In genomic region chr6:77463308-77463880, GRCh38 we compare ENCODE assay signal across 8 cellular contexts. TPM values are rescaled to one million over a fixed set of nuclear protein-coding genes. Genes with fewer than 3 reads are reported as not detected.
DNase-seq lines count a peak whose midpoint lies in the region; ATAC-seq, FAIRE-seq and TF ChIP-seq lines count a peak whose summit lies in the region.

TSS of gene HTR1B (minus strand) at chr6:77463491. CDS start at chr6:77463403, 88 bp downstream.

- no peak for ATAC-seq in HG02884 (IDR thresholded peaks at IDR 0.05; ENCODE audit: unreplicated experiment)

- no peak for FAIRE-seq in frontal cortex (lab: Jason Lieb, UNC)

- H3K4me1 Mint-ChIP-seq in activated CD4-positive, alpha-beta memory T cell treated with anti-CD3 and anti-CD28 coated beads, Interleukin-2, amount 10 ng/mL, durations not matched to agents 7 days and 5 days: peaks cover 21% of the 10 kb centered on the region

- peak within 1 kb of the TSS; percentile 17 for H3K4me3 Mint-ChIP-seq in activated CD4-positive, alpha-beta memory T cell treated with anti-CD3 and anti-CD28 coated beads, Interleukin-2, amount 10 ng/mL, durations not matched to agents 7 days and 5 days

- H3K36me3 ChIP-seq in H7 (replicated peaks; ENCODE audit: control insufficient read depth, insufficient read depth, low read length): no peaks in the 10 kb centered on the region
- H3K36me3 ChIP-seq in hepatocyte (replicated peaks; ENCODE audit: insufficient read depth, low read depth): no peaks in the 10 kb centered on the region
- no peaks in the 10 kb centered on the region for H3K36me3 ChIP-seq in sigmoid colon

- DNase-seq in H7 (peak; percentile 66), hepatocyte (ENCODE audit: low spot score) (peak; percentile 41), sigmoid colon (peak; percentile 59), SW 1271 (lab: John Stamatoyannopoulos, UW) (no peak), frontal cortex (ENCODE audit: low spot score in 2 of 2) (no peak)
- no peak for DNase-seq in activated CD4-positive, alpha-beta memory T cell treated with anti-CD3 and anti-CD28 coated beads, Interleukin-2, amount 10 ng/mL, durations not matched to agents 7 days and 5 days
- no peak for DNase-seq in stimulated activated naive CD4-positive, alpha-beta T cell treated with Interleukin-2 at 50 U/mL for 16 hours (lab: John Stamatoyannopoulos, UW)

- peaks cover 2% of the 10 kb centered on the region for H3K9me3 Mint-ChIP-seq in activated CD4-positive, alpha-beta memory T cell treated with anti-CD3 and anti-CD28 coated beads, Interleukin-2, amount 10 ng/mL, durations not matched to agents 7 days and 5 days

- H3K9me2 ChIP-seq in hepatocyte (replicated peaks; ENCODE audit: insufficient read depth): no peaks in the 10 kb centered on the region

- H3K4me3 ChIP-seq in H7 (ENCODE audit: insufficient read depth, low read depth, low read length) (peak within 1 kb of the TSS; percentile 78), hepatocyte (peak within 1 kb of the TSS; percentile 57), sigmoid colon (peak within 1 kb of the TSS in 3 of 4 donors; percentile 26 to 36 (median 34))

- no peak for TF ChIP-seq CTCF in hepatocyte (IDR thresholded peaks at IDR 0.05; ENCODE audit: poor library complexity)
- TF ChIP-seq CTCF in sigmoid colon (IDR thresholded peaks at IDR 0.05): no peak

- no peak within 1 kb of the TSS for H3K27ac Mint-ChIP-seq in activated CD4-positive, alpha-beta memory T cell treated with anti-CD3 and anti-CD28 coated beads, Interleukin-2, amount 10 ng/mL, durations not matched to agents 7 days and 5 days

- CTCF ChIA-PET in activated CD4-positive, alpha-beta memory T cell treated with anti-CD3 and anti-CD28 coated beads, Interleukin-2, amount 10 ng/mL, durations not matched to agents 7 days and 5 days (lab: Charles Lee): no interaction called here

- POLR2A ChIA-PET in activated CD4-positive, alpha-beta memory T cell treated with anti-CD3 and anti-CD28 coated beads, Interleukin-2, amount 10 ng/mL, durations not matched to agents 7 days and 5 days (lab: Charles Lee): no interaction called here

- no peaks in the 10 kb centered on the region for H4K20me1 ChIP-seq in hepatocyte (ENCODE audit: insufficient read depth, poor library complexity, severe bottlenecking)

- peak within 1 kb of the TSS; percentile 77 for H2AFZ ChIP-seq in hepatocyte

- no peaks in the 10 kb centered on the region for H3K79me2 ChIP-seq in hepatocyte

- H3K9me3 ChIP-seq in hepatocyte (ENCODE audit: low read depth) (no peaks in the 10 kb centered on the region), sigmoid colon (peaks cover 0 to 3% (median 0%) of the 10 kb centered on the region in 4 donors)

- H3K27me3 Mint-ChIP-seq in activated CD4-positive, alpha-beta memory T cell treated with anti-CD3 and anti-CD28 coated beads, Interleukin-2, amount 10 ng/mL, durations not matched to agents 7 days and 5 days: peaks cover 63% of the 10 kb centered on the region

- peaks cover 3% of the 10 kb centered on the region for H3K36me3 Mint-ChIP-seq in activated CD4-positive, alpha-beta memory T cell treated with anti-CD3 and anti-CD28 coated beads, Interleukin-2, amount 10 ng/mL, durations not matched to agents 7 days and 5 days (ENCODE audit: low read depth)

- H3K27me3 ChIP-seq in H7 (ENCODE audit: control insufficient read depth, insufficient read depth, low read length) (peaks cover 57% of the 10 kb centered on the region), hepatocyte (peaks cover 40% of the 10 kb centered on the region), sigmoid colon (peaks cover 12 to 63% (median 29%) of the 10 kb centered on the region in 3 donors)

- H3K4me2 ChIP-seq in hepatocyte: peak within 1 kb of the TSS; percentile 96

- H3K27ac ChIP-seq in hepatocyte (no peak within 1 kb of the TSS), sigmoid colon (peak within 1 kb of the TSS in 1 of 4 donors; percentile 76)

- H3K4me1 ChIP-seq in hepatocyte (ENCODE audit: insufficient read depth) (peaks cover 14% of the 10 kb centered on the region), sigmoid colon (peaks cover 0 to 32% (median 26%) of the 10 kb centered on the region in 4 donors)

- no peak for TF ChIP-seq EP300 in sigmoid colon (IDR thresholded peaks at IDR 0.05)

- whole genome bisulfite sequencing in hepatocyte (ENCODE audit: low lambda C conversion rate, missing lambda C conversion rate): under 1% methylated on average over 31 of the region's 31 CpGs
- 2 to 3% methylated on average over 31 of the region's 31 CpGs for WGBS in sigmoid colon, 2 donors

- no peak for TF ChIP-seq POLR2A in sigmoid colon (IDR thresholded peaks at IDR 0.05)

- intact Hi-C loops in sigmoid colon (cut with DNase I): no loop called here

RNA-seq across cellular contexts. Expression of gene HTR1B, which starts in this region (rescaled TPM):
- total RNA-seq in H7 (2014; rRNA removed; shearing (Covaris generic)): 0.31 and 0.74 TPM in 2 replicates
- total RNA-seq in activated CD4-positive, alpha-beta memory T cell treated with anti-CD3 and anti-CD28 coated beads, Interleukin-2, amount 10 ng/mL, durations not matched to agents 7 days and 5 days: not detected
- total RNA-seq in hepatocyte (0.36 and 0.47 TPM in 2 replicates), sigmoid colon (under 1 TPM in 1 of 4 donors, not detected in 3; 0.68 TPM), frontal cortex (5.3 TPM)
- polyA plus RNA-seq in hepatocyte (not detected in 2 replicates), sigmoid colon (under 1 TPM in 1 of 3 donors, not detected in 2; 0.04 TPM)

Comparison
In these comparisons a context has a peak if more than half of its experiments do, and no peak if none do; other contexts are left out.
1. Peak in DNase-seq and H3K4me3 ChIP-seq in H7; RNA of the gene not detected or under 1 TPM.
2. Peak in DNase-seq, H3K4me3 ChIP-seq and H3K4me2 ChIP-seq in hepatocyte; RNA of the gene not detected or under 1 TPM.
3. Peak in DNase-seq and H3K4me3 ChIP-seq in sigmoid colon; RNA of the gene not detected or under 1 TPM.